Comparison of ENCODE assay signal across 24 cellular contexts in genomic region chr2:229178706-229179105, GRCh38.
"Had no signal": no experiment of that assay in that cellular context is flagged by ENCODE, and none has a peak within 500 bp of the region (broad histone marks: within the 10 kb centered on the region; RNA-seq: fewer than 3 reads in every experiment).

No MANE protein-coding gene starts in this region.

- H3K36me3 ChIP-seq: brain microvascular endothelial cell, SJCRH30 had no signal

- H3K4me1 ChIP-seq: SJCRH30 had no signal

- H3K27ac ChIP-seq: brain microvascular endothelial cell, SJCRH30, SK-N-MC had no signal

- ATAC-seq: activated CD8-positive, alpha-beta T cell treated with anti-CD3 and anti-CD28 coated beads for 36 hours; activated T-cell treated with anti-CD3 and anti-CD28 coated beads, Interleukin-2, amount 50 U/mL, for 72 hours; activated T-helper 17 cell treated with anti-CD3 and anti-CD28 coated beads, Interleukin-2, amount 50 U/mL, for 72 hours; Panc1 had no signal

- H3K4me3 ChIP-seq: SJCRH30, SK-N-MC had no signal

- H3K27me3 ChIP-seq: brain microvascular endothelial cell, SJCRH30 had no signal

- DNase-seq: activated CD4-positive, alpha-beta T cell treated with anti-CD3 and anti-CD28 coated beads, Interleukin-2, amount 10 ng/mL, durations not matched to agents 24 days and 14 days; activated CD4-positive, alpha-beta T cell treated with anti-CD3 and anti-CD28 coated beads, Interleukin-2, amount 50 U/mL, for 4 hours; activated CD8-positive, alpha-beta T cell treated with anti-CD3 and anti-CD28 coated beads for 36 hours; activated gamma-delta T cell; activated naive CD4-positive, alpha-beta T cell treated with Interleukin-2 at 50 U/mL for 16 hours; activated naive CD8-positive, alpha-beta T cell treated with anti-CD3 and anti-CD28 coated beads, Interleukin-2, amount 10 ng/mL, durations not matched to agents 7 days and 5 days; activated T-cell treated with anti-CD3 and anti-CD28 coated beads, Interleukin-2, amount 50 U/mL, for 1 hour; activated T-cell treated with anti-CD3 and anti-CD28 coated beads, Interleukin-2, amount 50 U/mL, for 72 hours; brain microvascular endothelial cell; Karpas-422; KBM-7; NCI-H1048; NCI-H1105 treated with DMSO at 0.1 percent for 48 hours; NCI-H1436; NCI-H1694 treated with DMSO at 0.1 percent for 48 hours; NCI-H2029; NCI-H345; NCI-H524 treated with DMSO at 0.1 percent for 48 hours; RPMI8226; SJCRH30; T1000 had no signal

- H3K9me3 ChIP-seq: SJCRH30 had no signal
